Comparison of ENCODE assay signal across 17 cellular contexts in genomic region chr15:26702381-26702780, GRCh38.
"Had no signal": no experiment of that assay in that cellular context is flagged by ENCODE, and none has a peak within 500 bp of the region (broad histone marks: within the 10 kb centered on the region; RNA-seq: fewer than 3 reads in every experiment).

No MANE protein-coding gene starts in this region.

- H3K27ac ChIP-seq: colonic mucosa, esophagus muscularis mucosa, ovary, psoas muscle, right atrium auricular region, thoracic aorta, vagina had no signal

- H3K36me3 ChIP-seq: colonic mucosa, esophagus muscularis mucosa, ovary, right atrium auricular region, thoracic aorta, vagina had no signal

- H3K4me3 ChIP-seq: colonic mucosa, esophagus muscularis mucosa, ovary, psoas muscle, right atrium auricular region, thoracic aorta, vagina had no signal

- H3K27me3 ChIP-seq: colonic mucosa, ovary, right atrium auricular region, vagina had no signal

- ATAC-seq: left cardiac atrium; natural killer cell treated with Interleukin-12 subunit alpha and Interleukin-12 subunit beta and Interleukin-15 and Interleukin-18, amount 100 ng/mL, for 72 hours; psoas muscle had no signal

- H3K4me1 ChIP-seq: colonic mucosa, esophagus muscularis mucosa, psoas muscle, right atrium auricular region, vagina had no signal

- H3K9me3 ChIP-seq: colonic mucosa, ovary, right atrium auricular region, thoracic aorta, vagina had no signal

- DNase-seq: activated CD4-positive, alpha-beta memory T cell treated with anti-CD3 and anti-CD28 coated beads for 36 hours; activated CD4-positive, alpha-beta T cell treated with anti-CD3 and anti-CD28 coated beads for 48 hours; activated naive CD4-positive, alpha-beta T cell treated with anti-CD3 and anti-CD28 coated beads for 36 hours; activated T-cell treated with anti-CD3 and anti-CD28 coated beads, Interleukin-2, amount 50 U/mL, for 48 hours; amygdala; colonic mucosa; hypothalamus; left cardiac atrium; ovary; psoas muscle; stimulated activated CD4-positive, alpha-beta T cell treated with anti-CD3 and anti-CD28 coated beads, Interleukin-4, amount 100 ng/mL, for 24 hours; stimulated activated naive CD4-positive, alpha-beta T cell treated with Interleukin-2 at 50 U/mL for 16 hours had no signal
